ENCODE assay signal across 8 cellular contexts in genomic region chr10:60591119-60591518, GRCh38.
"Had no signal": no experiment of that assay in that cellular context is flagged by ENCODE, and none has a peak within 500 bp of the region (broad histone marks: within the 10 kb centered on the region; RNA-seq: fewer than 3 reads in every experiment).

No MANE protein-coding gene starts in this region.

- FAIRE-seq: G401.6, GM12878, GM12891, GM12892, GM18507, GM19239 had no signal

- H3K4me3 ChIP-seq: GM12878 had no signal

- ATAC-seq: GM12878 had no signal

- DNase-seq: GDM1, GF-D8 had no signal
